8 cellular contexts compared by ENCODE assay signal in the genomic region with DNA sequence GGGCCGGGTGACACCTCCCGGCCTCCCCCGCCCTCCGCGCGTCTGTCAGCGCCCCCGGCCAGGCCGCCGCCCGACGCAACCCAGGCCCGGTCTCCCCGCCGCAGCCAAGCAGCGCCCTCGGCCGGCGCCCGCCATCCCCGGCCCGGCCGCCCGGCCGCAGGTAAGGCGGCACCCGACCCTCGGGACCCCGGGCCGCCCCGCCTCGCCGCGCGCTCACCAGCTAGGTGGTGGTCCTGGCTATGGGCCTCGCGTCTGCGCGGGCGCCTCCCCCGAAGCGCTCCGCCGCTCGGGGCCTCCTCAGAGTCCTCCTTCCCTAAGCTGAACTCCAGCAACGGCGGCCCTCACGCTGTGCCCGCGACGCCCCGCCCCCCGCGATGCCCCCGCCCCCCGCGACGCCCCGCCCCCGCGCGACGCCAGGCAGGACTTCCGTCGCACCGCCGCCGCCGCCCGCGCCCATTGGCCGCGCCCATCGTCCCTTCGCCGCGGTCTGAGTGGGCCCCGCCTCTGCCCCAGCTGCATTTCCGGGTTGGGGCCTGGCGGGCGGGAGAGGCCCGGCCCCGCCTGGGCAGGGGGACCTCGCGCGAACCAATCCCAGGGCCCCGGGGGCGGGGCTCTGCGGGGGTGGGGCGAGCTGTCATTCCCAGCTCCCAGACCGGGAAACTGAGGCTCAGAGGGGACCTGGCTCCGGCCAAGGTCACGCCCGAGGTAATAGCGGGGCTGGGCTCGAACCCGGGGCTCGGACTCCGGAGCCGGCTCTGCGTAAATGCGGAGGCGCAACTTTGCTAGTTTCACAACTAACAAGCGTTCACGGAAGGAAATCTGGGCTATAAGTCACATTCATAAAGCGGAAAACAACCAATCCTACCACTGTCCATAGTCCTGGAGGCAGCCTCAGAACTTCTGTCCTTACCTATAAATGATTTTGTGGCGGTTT. TPM values are rescaled to one million over a fixed set of nuclear protein-coding genes. Genes with fewer than 3 reads are reported as not detected.
A peak's percentile ranks its signal among the peaks of the same experiment; 100 is the strongest.
DNase-seq lines count a peak whose midpoint lies in the region; ATAC-seq and TF ChIP-seq lines count a peak whose summit lies in the region.

No MANE protein-coding gene starts in this region.

- CTCF ChIA-PET in activated naive CD4-positive, alpha-beta T cell treated with anti-CD3 and anti-CD28 coated beads for 36 hours (lab: Charles Lee): interaction anchor here (0.6 to 1.9 kb wide), 3 partner anchors 11 to 1604 kb away, joined by 3 to 6 read pairs (median 3); no protein-coding TSS in a partner anchor

- H3K9me3 ChIP-seq in SJSA1 (replicated peaks) (no peaks in the 10 kb centered on the region), gastroesophageal sphincter (no peaks in the 10 kb centered on the region), suprapubic skin (no peaks in the 10 kb centered on the region)

- TF ChIP-seq POLR2A in gastroesophageal sphincter (IDR thresholded peaks at IDR 0.05): peak; percentile 58 to 67
- TF ChIP-seq POLR2A in suprapubic skin (IDR thresholded peaks at IDR 0.05): peak in 1 of 2 donors; percentile 48

- H3K27ac ChIP-seq in SJSA1 (no peak overlapping the region), gastroesophageal sphincter (peak overlapping the region; percentile 60 to 92 (median 85)), suprapubic skin (peak overlapping the region; percentile 92)

- no peak for TF ChIP-seq EP300 in gastroesophageal sphincter (IDR thresholded peaks at IDR 0.05)
- TF ChIP-seq EP300 in suprapubic skin (IDR thresholded peaks at IDR 0.05): peak; percentile 18

- H3K27me3 ChIP-seq in SJSA1 (replicated peaks) (no peaks in the 10 kb centered on the region), gastroesophageal sphincter (no peaks in the 10 kb centered on the region), suprapubic skin (no peaks in the 10 kb centered on the region)

- intact Hi-C loops in activated naive CD4-positive, alpha-beta T cell treated with anti-CD3 and anti-CD28 coated beads for 36 hours (cut with micrococcal nuclease): loop anchor here (1.0 to 5.0 kb wide), 4 partner anchors 9 to 161 kb away; a partner anchor contains a TSS

- peak; percentile 99 for ATAC-seq in gastroesophageal sphincter

- H3K27ac Mint-ChIP-seq in HFFc6: peak overlapping the region; percentile 65
- peak overlapping the region; percentile 56 for H3K27ac Mint-ChIP-seq in activated naive CD4-positive, alpha-beta T cell treated with anti-CD3 and anti-CD28 coated beads for 36 hours

- H3K36me3 ChIP-seq in SJSA1 (0 out of 2 replicates have a peak, but pooled peaks cover 2% of the 10 kb centered on the region), gastroesophageal sphincter (peaks cover 0 to 17% of the 10 kb centered on the region in 2 donors), suprapubic skin (peaks cover 6% of the 10 kb centered on the region)

- H3K9me3 Mint-ChIP-seq in HFFc6: no peaks in the 10 kb centered on the region
- no peaks in the 10 kb centered on the region for H3K9me3 Mint-ChIP-seq in activated naive CD4-positive, alpha-beta T cell treated with anti-CD3 and anti-CD28 coated beads for 36 hours

- no peak for TF ChIP-seq CTCF in HFFc6 (IDR thresholded peaks at IDR 0.05)
- TF ChIP-seq CTCF in gastroesophageal sphincter (IDR thresholded peaks at IDR 0.05): no peak
- no peak for TF ChIP-seq CTCF in suprapubic skin (IDR thresholded peaks at IDR 0.05)

- peaks cover 10% of the 10 kb centered on the region; the same call in 1 of the 2 replicates for H3K4me1 ChIP-seq in SJSA1 (replicated peaks)
- H3K4me1 ChIP-seq in gastroesophageal sphincter: peaks cover 0 to 41% (median 9%) of the 10 kb centered on the region in 3 donors
- H3K4me1 ChIP-seq in suprapubic skin: peaks cover 40% of the 10 kb centered on the region

- H3K27me3 Mint-ChIP-seq in HFFc6 (ENCODE audit: insufficient read depth): no peaks in the 10 kb centered on the region
- no peaks in the 10 kb centered on the region for H3K27me3 Mint-ChIP-seq in activated naive CD4-positive, alpha-beta T cell treated with anti-CD3 and anti-CD28 coated beads for 36 hours (ENCODE audit: low read depth)

- peak overlapping the region; percentile 92 for H3K4me3 ChIP-seq in SJSA1
- peak overlapping the region; percentile 69 to 93 for H3K4me3 ChIP-seq in gastroesophageal sphincter
- peak overlapping the region; percentile 70 for H3K4me3 ChIP-seq in suprapubic skin

- H3K4me1 Mint-ChIP-seq in HFFc6 (ENCODE audit: low read depth): peaks cover 26% of the 10 kb centered on the region
- H3K4me1 Mint-ChIP-seq in activated naive CD4-positive, alpha-beta T cell treated with anti-CD3 and anti-CD28 coated beads for 36 hours (ENCODE audit: low read depth): peaks cover 36% of the 10 kb centered on the region

- DNase-seq in GM04503 (ENCODE audit: low read depth) (peak; percentile 37), HFFc6 (peak; percentile 91), NAMALWA (ENCODE audit: low spot score) (peak; percentile 94), SJSA1 (ENCODE audit: low read depth in 1 of 2, low spot score in 2 of 2) (peak; percentile 88 to 95), occipital lobe (lab: John Stamatoyannopoulos, UW) (peak; percentile 95), suprapubic skin (ENCODE audit: low spot score in 2 of 2) (peak; percentile 96)
- peak; percentile 95 for DNase-seq in activated naive CD4-positive, alpha-beta T cell treated with anti-CD3 and anti-CD28 coated beads for 36 hours

- peak overlapping the region; percentile 84 for H3K4me3 Mint-ChIP-seq in HFFc6
- peak overlapping the region; percentile 78 for H3K4me3 Mint-ChIP-seq in activated naive CD4-positive, alpha-beta T cell treated with anti-CD3 and anti-CD28 coated beads for 36 hours

- H3K36me3 Mint-ChIP-seq in HFFc6 (ENCODE audit: low read depth): peaks cover 6% of the 10 kb centered on the region
- H3K36me3 Mint-ChIP-seq in activated naive CD4-positive, alpha-beta T cell treated with anti-CD3 and anti-CD28 coated beads for 36 hours (ENCODE audit: low read depth): peaks cover 11% of the 10 kb centered on the region

- WGBS in gastroesophageal sphincter (ENCODE audit: low coverage in 1 of 2), 2 donors: 0 to 2% methylated on average over 8 to 15 of the region's 107 CpGs
- WGBS in suprapubic skin: under 1% methylated on average over 24 of the region's 107 CpGs

RNA-seq across cellular contexts. Expression of a gene that starts 9.0 kb away (rescaled TPM):
- 10 to 100 TPM; 27.1 to 30.9 (median 28.8) TPM for total RNA-seq in HFFc6 (2021; fragmentation: NEBNext Ultra II Directional; extraction: Animal tissue kit (Norgen Biotek cat#: 25700))
- 57.7 and 95.0 TPM in 2 replicates for total RNA-seq in SJSA1 (2014; rRNA removed; shearing (Covaris generic))
- 10 to 100 TPM; 21.8 to 24.1 TPM for total RNA-seq in activated naive CD4-positive, alpha-beta T cell treated with anti-CD3 and anti-CD28 coated beads for 36 hours
- total RNA-seq in gastroesophageal sphincter (10 to 100 TPM; 15.1 to 31.1 (median 19.5) TPM), occipital lobe (20.9 TPM), suprapubic skin (10 to 100 TPM; 46.3 to 84.4 (median 53.0) TPM)

RNA-seq across cellular contexts. Expression of a gene that starts 46.7 kb away (rescaled TPM):
- total RNA-seq in HFFc6 (2021; fragmentation: NEBNext Ultra II Directional; extraction: Animal tissue kit (Norgen Biotek cat#: 25700)): under 1 TPM; 0.17 to 0.43 (median 0.31) TPM
- total RNA-seq in SJSA1 (2014; rRNA removed; shearing (Covaris generic)): 0.37 TPM in 1 of 2 replicates, not detected in the other
- total RNA-seq in activated naive CD4-positive, alpha-beta T cell treated with anti-CD3 and anti-CD28 coated beads for 36 hours: 1 to 10 TPM; 1.7 to 2.4 TPM
- total RNA-seq in gastroesophageal sphincter (10 to 100 TPM in 1 of 4 donors, 1 to 10 TPM in 2, under 1 TPM in 1; 0.67 to 10.3 (median 2.4) TPM), occipital lobe (1.6 TPM), suprapubic skin (1 to 10 TPM; 1.6 to 9.5 (median 5.6) TPM)

Comparison
In these comparisons a context has a peak if more than half of its experiments do, and no peak if none do; other contexts are left out.
1. DNase-seq: peak in every context shown above with its lines; median percentile 96 in suprapubic skin; 95 in activated naive CD4-positive, alpha-beta T cell treated with anti-CD3 and anti-CD28 coated beads for 36 hours; 95 in occipital lobe; 94 in NAMALWA; 92 in SJSA1; 91 in HFFc6; 37 in GM04503.